Comparison of ENCODE assay signal across 13 cellular contexts in the genomic region with DNA sequence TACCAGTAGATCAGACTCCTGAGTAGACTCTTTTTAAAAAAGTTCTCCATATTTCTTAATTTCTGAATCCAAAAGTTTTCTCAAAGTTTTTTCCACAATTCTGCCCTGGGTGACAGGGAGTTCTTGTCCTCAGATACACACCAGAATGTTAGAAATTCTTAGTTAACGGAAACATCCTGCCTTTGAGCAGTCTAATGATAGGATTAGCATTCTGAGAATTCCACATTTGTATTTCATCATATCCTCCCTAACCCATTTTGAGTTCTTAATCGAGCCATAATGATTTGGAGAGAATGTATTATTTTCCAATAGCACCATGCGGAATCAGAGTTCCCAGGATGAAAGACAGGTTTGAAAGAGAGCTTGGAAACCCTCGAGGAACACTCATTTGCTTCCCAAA.
"Had no signal": no experiment of that assay in that cellular context is flagged by ENCODE, and none has a peak within 500 bp of the region (broad histone marks: within the 10 kb centered on the region; RNA-seq: fewer than 3 reads in every experiment).

No MANE protein-coding gene starts in this region.

- H3K36me3 ChIP-seq: esophagus muscularis mucosa, neural progenitor cell, uterus had no signal

- H3K9me3 ChIP-seq: esophagus muscularis mucosa, uterus had no signal

- DNase-seq: activated CD4-positive, alpha-beta T cell treated with anti-CD3 and anti-CD28 coated beads, Interleukin-2, amount 10 ng/mL, durations not matched to agents 24 days and 14 days; activated CD4-positive, CD25-positive, alpha-beta regulatory T cell; activated CD8-positive, alpha-beta memory T cell treated with anti-CD3 and anti-CD28 coated beads, Interleukin-2, amount 50 U/mL, for 4 hours; activated CD8-positive, alpha-beta T cell treated with anti-CD3 and anti-CD28 coated beads, Interleukin-2, amount 10 ng/mL, durations not matched to agents 7 days and 5 days; activated effector memory CD4-positive, alpha-beta T cell treated with anti-CD3 and anti-CD28 coated beads, Interleukin-2, amount 50 U/mL, for 16 hours; activated T-cell treated with anti-CD3 and anti-CD28 coated beads, Interleukin-2, amount 50 U/mL, for 48 hours; caudate nucleus; hypothalamus; midbrain; uterus had no signal

- H3K9ac ChIP-seq: neural progenitor cell had no signal

- H3K4me3 ChIP-seq: esophagus muscularis mucosa, neural progenitor cell, uterus had no signal

- H3K27ac ChIP-seq: esophagus muscularis mucosa, neural progenitor cell, uterus had no signal

- ATAC-seq: activated CD8-positive, alpha-beta T cell treated with anti-CD3 and anti-CD28 coated beads, Interleukin-2, amount 10 ng/mL, durations not matched to agents 7 days and 5 days; stimulated activated memory B cell treated with anti-CD40 and anti-IgM and Interleukin-4, amounts not matched to agents 10 μg/mL and 1 μg/mL and 100 μg/mL, for 72 hours had no signal
